ENCODE assay signal across 8 cellular contexts in genomic region chr7:70695804-70696104, GRCh38.
DNase-seq lines count a peak whose midpoint lies in the region; ATAC-seq and TF ChIP-seq lines count a peak whose summit lies in the region.

No MANE protein-coding gene starts in this region.

- H3K36me3 Mint-ChIP-seq in glutamatergic neuron (ENCODE audit: unreplicated experiment): no peaks in the 10 kb centered on the region
- H3K36me3 Mint-ChIP-seq in stimulated activated effector memory CD8-positive, alpha-beta T cell treated with anti-CD3 and anti-CD28 coated beads, Interleukin-12 subunit alpha, Interleukin-12 subunit beta, amount 100 ng/mL, for 72 hours: peaks cover 11% of the 10 kb centered on the region

- peaks cover 20% of the 10 kb centered on the region for H3K9me3 Mint-ChIP-seq in glutamatergic neuron (ENCODE audit: unreplicated experiment)
- H3K9me3 Mint-ChIP-seq in stimulated activated effector memory CD8-positive, alpha-beta T cell treated with anti-CD3 and anti-CD28 coated beads, Interleukin-12 subunit alpha, Interleukin-12 subunit beta, amount 100 ng/mL, for 72 hours: no peaks in the 10 kb centered on the region

- no peak overlapping the region for H3K27ac ChIP-seq in SJSA1

- TF ChIP-seq CTCF in glutamatergic neuron (IDR thresholded peaks at IDR 0.05; ENCODE audit: partially characterized antibody, unreplicated experiment): no peak

- DNase-seq in NCI-H2107 treated with DMSO at 0.1 percent for 48 hours (lab: John Stamatoyannopoulos, UW; ENCODE audit: unreplicated experiment): peak; percentile 65
- no peak for DNase-seq in NCI-H2107 (lab: John Stamatoyannopoulos, UW)
- no peak for DNase-seq in SJSA1 (ENCODE audit: low read depth in 1 of 2, low spot score in 2 of 2)
- DNase-seq in glutamatergic neuron: no peak
- no peak for DNase-seq in stimulated activated effector memory CD8-positive, alpha-beta T cell treated with anti-CD3 and anti-CD28 coated beads, Interleukin-12 subunit alpha, Interleukin-12 subunit beta, amount 100 ng/mL, for 72 hours (ENCODE audit: low spot score in 2 of 2)
- DNase-seq in DMS153 treated with DMSO at 0.1 percent for 48 hours (lab: John Stamatoyannopoulos, UW; ENCODE audit: unreplicated experiment): no peak

- H3K4me1 ChIP-seq in SJSA1 (replicated peaks): peaks cover 15% of the 10 kb centered on the region

- peaks cover 15% of the 10 kb centered on the region for H3K27me3 Mint-ChIP-seq in glutamatergic neuron (ENCODE audit: unreplicated experiment)

- peaks cover 14% of the 10 kb centered on the region for H3K4me1 Mint-ChIP-seq in glutamatergic neuron (ENCODE audit: low read depth, unreplicated experiment)
- peaks cover 29% of the 10 kb centered on the region for H3K4me1 Mint-ChIP-seq in stimulated activated effector memory CD8-positive, alpha-beta T cell treated with anti-CD3 and anti-CD28 coated beads, Interleukin-12 subunit alpha, Interleukin-12 subunit beta, amount 100 ng/mL, for 72 hours

- no peaks in the 10 kb centered on the region for H3K9me3 ChIP-seq in SJSA1 (replicated peaks)

- H3K27ac Mint-ChIP-seq in glutamatergic neuron (ENCODE audit: unreplicated experiment): peak overlapping the region; percentile 97
- H3K27ac Mint-ChIP-seq in stimulated activated effector memory CD8-positive, alpha-beta T cell treated with anti-CD3 and anti-CD28 coated beads, Interleukin-12 subunit alpha, Interleukin-12 subunit beta, amount 100 ng/mL, for 72 hours: peak overlapping the region; percentile 95

- H3K4me3 Mint-ChIP-seq in glutamatergic neuron (ENCODE audit: unreplicated experiment): no peak overlapping the region
- H3K4me3 Mint-ChIP-seq in stimulated activated effector memory CD8-positive, alpha-beta T cell treated with anti-CD3 and anti-CD28 coated beads, Interleukin-12 subunit alpha, Interleukin-12 subunit beta, amount 100 ng/mL, for 72 hours: peak overlapping the region; percentile 94

- H3K36me3 ChIP-seq in SJSA1: no peaks in the 10 kb centered on the region

- peak; percentile 50 for ATAC-seq in stimulated activated effector memory CD8-positive, alpha-beta T cell treated with anti-CD3 and anti-CD28 coated beads, Interleukin-12 subunit alpha, Interleukin-12 subunit beta, amount 100 ng/mL, for 72 hours
- ATAC-seq in HG03469 (IDR thresholded peaks at IDR 0.05; ENCODE audit: unreplicated experiment) (no peak), HG03571 (IDR thresholded peaks at IDR 0.05; ENCODE audit: unreplicated experiment) (no peak)

- peak overlapping the region; percentile 33 for H3K4me3 ChIP-seq in SJSA1

- H3K27me3 ChIP-seq in SJSA1 (replicated peaks): peaks cover 38% of the 10 kb centered on the region
